ENCODE assay signal across 8 cellular contexts in the genomic region with DNA sequence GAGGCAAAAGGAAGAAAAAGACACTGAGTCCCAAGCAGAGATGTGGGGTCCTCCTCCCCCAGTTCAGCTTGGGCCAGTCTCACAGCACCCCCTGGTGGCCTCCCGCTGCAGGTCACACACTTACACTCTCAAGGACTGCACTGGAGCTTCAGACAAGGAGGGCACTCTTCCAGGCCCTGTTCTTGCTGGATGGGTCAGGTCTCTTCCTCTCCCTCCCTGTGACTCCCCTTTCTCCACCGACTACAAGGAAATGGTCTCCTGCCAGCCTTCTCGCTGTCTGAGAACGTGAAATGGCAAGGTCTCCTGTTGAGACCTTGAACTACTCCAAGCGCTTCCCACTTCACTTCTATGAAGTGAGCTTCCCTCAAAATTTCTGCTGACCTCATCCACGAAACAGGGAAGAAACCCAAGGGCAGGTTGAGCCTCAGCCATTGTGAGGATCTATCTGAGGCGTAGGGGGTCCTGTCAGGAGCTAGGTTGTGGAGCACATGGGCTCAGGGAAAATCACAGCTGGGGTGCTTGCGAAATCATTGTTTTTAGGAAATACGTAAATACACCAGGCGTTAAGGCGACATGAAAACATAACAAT. TPM values are rescaled to one million over a fixed set of nuclear protein-coding genes. Genes with fewer than 3 reads are reported as not detected.
A peak's percentile ranks its signal among the peaks of the same experiment; 100 is the strongest.
DNase-seq lines count a peak whose midpoint lies in the region; ATAC-seq and TF ChIP-seq lines count a peak whose summit lies in the region.

No MANE protein-coding gene starts in this region.

- H3K4me2 ChIP-seq in BLaER1 (peak overlapping the region; percentile 100), trophoblast cell (ENCODE audit: low read length) (no peak overlapping the region)

- no peak overlapping the region for H2AK5ac ChIP-seq in trophoblast cell (ENCODE audit: low read length)

- H4K12ac ChIP-seq in trophoblast cell (ENCODE audit: low read depth, low read length): no peak overlapping the region

- ATAC-seq in upper lobe of right lung: peak; percentile 90

- H2AFZ ChIP-seq in trophoblast cell (ENCODE audit: insufficient read depth, low read length, poor library complexity): no peak overlapping the region

- no peak overlapping the region for H2BK120ac ChIP-seq in trophoblast cell (ENCODE audit: insufficient read depth, low read length, poor library complexity)

- peak overlapping the region; percentile 56 for H3K9ac ChIP-seq in BLaER1
- no peak overlapping the region for H3K9ac ChIP-seq in trophoblast cell (ENCODE audit: low read length)

- DNase-seq in HFF-Myc (ENCODE audit: extremely low read depth, low read depth): no peak
- DNase-seq in RPMI8226: peak; percentile 51
- peak; percentile 23 for DNase-seq in activated effector memory CD4-positive, alpha-beta T cell treated with Interleukin-2 at 50 U/mL for 16 hours
- DNase-seq in germinal center (ENCODE audit: low spot score): peak; percentile 75
- DNase-seq in trophoblast cell: peak; percentile 24 to 65
- peak; percentile 78 for DNase-seq in upper lobe of right lung
- DNase-seq in NCI-H187 treated with DMSO at 0.1 percent for 48 hours (lab: John Stamatoyannopoulos, UW): no peak

- H3K79me1 ChIP-seq in trophoblast cell (ENCODE audit: low read length): no peaks in the 10 kb centered on the region

- WGBS in trophoblast cell (ENCODE audit: extremely low coverage, insufficient coverage, insufficient read length): no CpG with 5 or more reads among the region's 11 CpGs

- H4K8ac ChIP-seq in trophoblast cell (ENCODE audit: low read depth, low read length): no peak overlapping the region

- H3K27ac ChIP-seq in BLaER1: peak overlapping the region; percentile 100
- H3K27ac ChIP-seq in trophoblast cell (ENCODE audit: low read depth, low read length): no peak overlapping the region
- H3K27ac ChIP-seq in upper lobe of right lung: no peak overlapping the region

- H3K27me3 ChIP-seq in BLaER1: no peaks in the 10 kb centered on the region
- H3K27me3 ChIP-seq in trophoblast cell (ENCODE audit: insufficient read depth, low read length): no peaks in the 10 kb centered on the region
- H3K27me3 ChIP-seq in upper lobe of right lung: no peaks in the 10 kb centered on the region

- TF ChIP-seq CTCF in HFF-Myc (IDR thresholded peaks at IDR 0.05; ENCODE audit: low read depth, low read length, missing control alignments) (peak; percentile 97), upper lobe of right lung (IDR thresholded peaks at IDR 0.05) (peak; percentile 84)

- H3K36me3 ChIP-seq in BLaER1 (no peaks in the 10 kb centered on the region), trophoblast cell (ENCODE audit: control insufficient read depth in 1 of 2, insufficient read depth in 2 of 2, low read length in 2 of 2) (no peaks in the 10 kb centered on the region), upper lobe of right lung (no peaks in the 10 kb centered on the region)

- H3K4me1 ChIP-seq in BLaER1: peaks cover 87% of the 10 kb centered on the region
- H3K4me1 ChIP-seq in trophoblast cell (ENCODE audit: control insufficient read depth in 1 of 2, insufficient read depth in 2 of 2, low read length in 2 of 2): peaks cover 10 to 11% of the 10 kb centered on the region in 2 experiments
- no peaks in the 10 kb centered on the region for H3K4me1 ChIP-seq in upper lobe of right lung

- H2BK5ac ChIP-seq in trophoblast cell (ENCODE audit: low read depth, low read length, poor library complexity): no peak overlapping the region

- H3K79me2 ChIP-seq in trophoblast cell (ENCODE audit: control insufficient read depth, insufficient read depth, low read length, poor library complexity): no peaks in the 10 kb centered on the region

- intact Hi-C loops in upper lobe of right lung (cut with DNase I): no loop called here

- H3K14ac ChIP-seq in trophoblast cell (ENCODE audit: low read length): no peak overlapping the region

- no peak overlapping the region for H2BK12ac ChIP-seq in trophoblast cell (ENCODE audit: low read length)

- no peak overlapping the region for H4K91ac ChIP-seq in trophoblast cell (ENCODE audit: low read depth, low read length)

- no peak overlapping the region for H3K23ac ChIP-seq in trophoblast cell (ENCODE audit: low read length)

- H3K4ac ChIP-seq in trophoblast cell (ENCODE audit: low read depth, low read length): no peak overlapping the region

- no peak overlapping the region for H3K4me3 ChIP-seq in BLaER1
- H3K4me3 ChIP-seq in HFF-Myc (replicated peaks; ENCODE audit: low read depth, low read length): no peak overlapping the region
- H3K4me3 ChIP-seq in trophoblast cell (ENCODE audit: low read depth, low read length): no peak overlapping the region
- H3K4me3 ChIP-seq in upper lobe of right lung: no peak overlapping the region

- no peak overlapping the region for H3K18ac ChIP-seq in trophoblast cell (ENCODE audit: low read length)

- H4K20me1 ChIP-seq in BLaER1: no peaks in the 10 kb centered on the region

- H3K9me3 ChIP-seq in BLaER1 (peaks cover 4% of the 10 kb centered on the region; the same call in 1 of the 2 replicates), trophoblast cell (ENCODE audit: insufficient read depth, low read depth, low read length) (no peaks in the 10 kb centered on the region), upper lobe of right lung (no peaks in the 10 kb centered on the region)

RNA-seq across cellular contexts. Expression of a gene that starts 11.2 kb away (rescaled TPM):
- not detected in 2 replicates for polyA plus RNA-seq in trophoblast cell (2013)
- not detected for total RNA-seq in upper lobe of right lung

RNA-seq across cellular contexts. Expression of a gene that starts 40.8 kb away (rescaled TPM):
- 0.11 and 0.14 TPM in 2 replicates for polyA plus RNA-seq in trophoblast cell (2013)
- 0.96 TPM for total RNA-seq in upper lobe of right lung

Comparison
In these comparisons a context has a peak if more than half of its experiments do, and no peak if none do; other contexts are left out.
1. DNase-seq: peak in RPMI8226 (single experiment), activated effector memory CD4-positive, alpha-beta T cell treated with Interleukin-2 at 50 U/mL for 16 hours (single experiment), germinal center (single experiment), trophoblast cell (2 of 2) and upper lobe of right lung (single experiment); none in HFF-Myc (single experiment) and NCI-H187 treated with DMSO at 0.1 percent for 48 hours (single experiment).